In genomic region chr22:37681556-37682049, GRCh38 we compare ENCODE assay signal across 8 cellular contexts. TPM values are rescaled to one million over a fixed set of nuclear protein-coding genes. Genes with fewer than 3 reads are reported as not detected.
A peak's percentile ranks its signal among the peaks of the same experiment; 100 is the strongest.
DNase-seq lines count a peak whose midpoint lies in the region; ATAC-seq and TF ChIP-seq lines count a peak whose summit lies in the region.

No MANE protein-coding gene starts in this region.

- peaks cover 2% of the 10 kb centered on the region for H3K27me3 Mint-ChIP-seq in GM23338 (ENCODE audit: insufficient read depth, low read depth, poor library complexity)
- no peaks in the 10 kb centered on the region for H3K27me3 Mint-ChIP-seq in stimulated activated memory B cell treated with anti-CD40 and anti-IgM and Interleukin-4, amounts not matched to agents 10 μg/mL and 1 μg/mL and 100 μg/mL, for 72 hours

- no peak overlapping the region for H3K4me3 Mint-ChIP-seq in GM23338
- no peak overlapping the region for H3K4me3 Mint-ChIP-seq in stimulated activated memory B cell treated with anti-CD40 and anti-IgM and Interleukin-4, amounts not matched to agents 10 μg/mL and 1 μg/mL and 100 μg/mL, for 72 hours

- H3K4me3 ChIP-seq in AG09309 (ENCODE audit: control insufficient read depth, low read depth, low read length) (no peak overlapping the region), GM23338 (no peak overlapping the region)

- H3K9me3 Mint-ChIP-seq in GM23338, result no peaks in the 10 kb centered on the region; the same call in 2 of the 3 replicates
- no peaks in the 10 kb centered on the region for H3K9me3 Mint-ChIP-seq in stimulated activated memory B cell treated with anti-CD40 and anti-IgM and Interleukin-4, amounts not matched to agents 10 μg/mL and 1 μg/mL and 100 μg/mL, for 72 hours

- H3K27ac Mint-ChIP-seq in GM23338, result no peak overlapping the region
- peak overlapping the region; percentile 80 for H3K27ac Mint-ChIP-seq in stimulated activated memory B cell treated with anti-CD40 and anti-IgM and Interleukin-4, amounts not matched to agents 10 μg/mL and 1 μg/mL and 100 μg/mL, for 72 hours

- H3K36me3 Mint-ChIP-seq in GM23338 (ENCODE audit: low read depth), result no peaks in the 10 kb centered on the region; the same call in 2 of the 3 replicates
- peaks cover 16% of the 10 kb centered on the region for H3K36me3 Mint-ChIP-seq in stimulated activated memory B cell treated with anti-CD40 and anti-IgM and Interleukin-4, amounts not matched to agents 10 μg/mL and 1 μg/mL and 100 μg/mL, for 72 hours

- TF ChIP-seq CTCF in AG09309 (IDR thresholded peaks at IDR 0.05; ENCODE audit: control insufficient read depth, insufficient read depth, low read depth, low read length, missing control alignments), result peak; percentile 97
- TF ChIP-seq CTCF in GM23338 (conservative IDR thresholded peaks at IDR 0.05; ENCODE audit: low read depth in 2 of 2), result peak; percentile 83 to 97

- no peak overlapping the region for H3K4me2 ChIP-seq in GM23338

- DNase-seq in AG09309 (ENCODE audit: low read depth) (peak; percentile 37), GM23338 (ENCODE audit: low spot score) (peak; percentile 91), NCI-H748 treated with DMSO at 0.1 percent for 48 hours (lab: John Stamatoyannopoulos, UW) (peak; percentile 13), mucosa of gallbladder (ENCODE audit: low spot score) (peak; percentile 77)
- DNase-seq in activated CD4-positive, alpha-beta T cell treated with anti-CD3 and anti-CD28 coated beads, Interleukin-2, amount 50 U/mL, for 48 hours, result peak; percentile 76 to 85
- DNase-seq in effector CD8-positive, alpha-beta T cell (lab: John Stamatoyannopoulos, UW), result peak; percentile 44

- no peaks in the 10 kb centered on the region for H3K9me2 ChIP-seq in GM23338 (ENCODE audit: insufficient read depth)

- H3K27me3 ChIP-seq in GM23338 (ENCODE audit: insufficient read depth), result no peaks in the 10 kb centered on the region

- no peaks in the 10 kb centered on the region for H3K36me3 ChIP-seq in GM23338 (ENCODE audit: insufficient read depth)

- ATAC-seq in GM23338 (peak; percentile 56), GM18858 (IDR thresholded peaks at IDR 0.05; ENCODE audit: unreplicated experiment) (no peak)
- ATAC-seq in stimulated activated memory B cell treated with anti-CD40 and anti-IgM and Interleukin-4, amounts not matched to agents 10 μg/mL and 1 μg/mL and 100 μg/mL, for 72 hours, result peak; percentile 38

- peaks cover under 1% of the 10 kb centered on the region; the same call in 1 of the 2 replicates for H3K79me2 ChIP-seq in GM23338 (replicated peaks; ENCODE audit: insufficient read depth)

- no peak overlapping the region for H2AFZ ChIP-seq in GM23338

- no peaks in the 10 kb centered on the region; the same call in 1 of the 2 replicates for H3K4me1 ChIP-seq in GM23338 (ENCODE audit: insufficient read depth)

- no peak overlapping the region for H3K27ac ChIP-seq in GM23338 (ENCODE audit: low read depth)

- H3F3A ChIP-seq in GM23338 (replicated peaks; ENCODE audit: low read depth), result peaks cover 9% of the 10 kb centered on the region; the same call in 1 of the 2 replicates

- no peaks in the 10 kb centered on the region; the same call in 1 of the 2 replicates for H4K20me1 ChIP-seq in GM23338 (replicated peaks; ENCODE audit: insufficient read depth)

- peaks cover 9% of the 10 kb centered on the region for H3K4me1 Mint-ChIP-seq in GM23338
- peaks cover 41% of the 10 kb centered on the region for H3K4me1 Mint-ChIP-seq in stimulated activated memory B cell treated with anti-CD40 and anti-IgM and Interleukin-4, amounts not matched to agents 10 μg/mL and 1 μg/mL and 100 μg/mL, for 72 hours

TF ChIP-seq in GM23338, 12 proteins besides CTCF, POLR2A, EP300 and RAD21:
- TF ChIP-seq CREB1 (CRISPR knock-in tag; IDR thresholded peaks at IDR 0.05; ENCODE audit: low read depth) (peak; percentile 57), POLR2AphosphoS5 (IDR thresholded peaks at IDR 0.05; ENCODE audit: low read depth) (no peak)
TF ChIP-seq in GM23338: peak in this region for 1.

RNA-seq across cellular contexts. Expression of gene NOL12, which starts 4.5 kb away (rescaled TPM):
- total RNA-seq in GM23338 (2014; rRNA removed; shearing (Covaris generic)), result 18.6 and 22.2 TPM in 2 replicates
- polyA plus RNA-seq in GM23338 (2016; fragmentation: Nextera tagmentation; extraction: Ambion mirVana), result 48.5 and 58.8 TPM in 2 replicates
- 27.1 TPM for total RNA-seq in mucosa of gallbladder

RNA-seq across cellular contexts. Expression of gene LGALS1, which starts 6.2 kb away (rescaled TPM):
- total RNA-seq in GM23338 (2014; rRNA removed; shearing (Covaris generic)), result 31.2 and 58.7 TPM in 2 replicates
- 62.5 and 72.6 TPM in 2 replicates for polyA plus RNA-seq in GM23338 (2016; fragmentation: Nextera tagmentation; extraction: Ambion mirVana)
- total RNA-seq in mucosa of gallbladder, result 587 TPM

RNA-seq across cellular contexts. Expression of gene TRIOBP, which starts 15.2 kb away (rescaled TPM):
- total RNA-seq in GM23338 (2014; rRNA removed; shearing (Covaris generic)), result 41.2 and 48.4 TPM in 2 replicates
- 21.4 and 22.6 TPM in 2 replicates for polyA plus RNA-seq in GM23338 (2016; fragmentation: Nextera tagmentation; extraction: Ambion mirVana)
- total RNA-seq in mucosa of gallbladder, result 119 TPM

RNA-seq across cellular contexts. Expression of gene PDXP, which starts 23.1 kb away (rescaled TPM):
- 44.2 and 55.6 TPM in 2 replicates for total RNA-seq in GM23338 (2014; rRNA removed; shearing (Covaris generic))
- 15.0 and 18.5 TPM in 2 replicates for polyA plus RNA-seq in GM23338 (2016; fragmentation: Nextera tagmentation; extraction: Ambion mirVana)
- total RNA-seq in mucosa of gallbladder, result 12.1 TPM

RNA-seq across cellular contexts. Expression of gene SH3BP1, which starts 42.1 kb away (rescaled TPM):
- 46.7 and 50.4 TPM in 2 replicates for total RNA-seq in GM23338 (2014; rRNA removed; shearing (Covaris generic))
- 9.5 and 10.9 TPM in 2 replicates for polyA plus RNA-seq in GM23338 (2016; fragmentation: Nextera tagmentation; extraction: Ambion mirVana)
- total RNA-seq in mucosa of gallbladder, result 13.6 TPM

Comparison
In these comparisons a context has a peak if more than half of its experiments do, and no peak if none do; other contexts are left out.
1. DNase-seq: peak in every context shown above with its lines; median percentile 91 in GM23338; 80 in activated CD4-positive, alpha-beta T cell treated with anti-CD3 and anti-CD28 coated beads, Interleukin-2, amount 50 U/mL, for 48 hours; 77 in mucosa of gallbladder; 44 in effector CD8-positive, alpha-beta T cell; 37 in AG09309; 13 in NCI-H748 treated with DMSO at 0.1 percent for 48 hours.